8 cellular contexts compared by ENCODE assay signal in genomic region chr5:14399054-14399657, GRCh38.
DNase-seq lines count a peak whose midpoint lies in the region; ATAC-seq and TF ChIP-seq lines count a peak whose summit lies in the region.

No MANE protein-coding gene starts in this region.

- H3K9ac ChIP-seq in OCI-LY1 (ENCODE audit: low read length) (no peak overlapping the region), colonic mucosa (ENCODE audit: low read depth in 2 of 2, low read length in 2 of 2) (no peak overlapping the region)

- TF ChIP-seq CTCF in OCI-LY1 (IDR thresholded peaks at IDR 0.05; ENCODE audit: low read length): peak; percentile 57
- TF ChIP-seq CTCF in colonic mucosa (IDR thresholded peaks at IDR 0.05): peak; percentile 59

- no peak overlapping the region for H3K27ac ChIP-seq in OCI-LY1 (ENCODE audit: low read depth, low read length, poor library complexity, severe bottlenecking)
- H3K27ac ChIP-seq in colonic mucosa: no peak overlapping the region

- H2AFZ ChIP-seq in OCI-LY1 (ENCODE audit: low read length): no peak overlapping the region

- H3K36me3 ChIP-seq in OCI-LY1 (ENCODE audit: insufficient read depth, low read length): no peaks in the 10 kb centered on the region
- H3K36me3 ChIP-seq in colonic mucosa: no peaks in the 10 kb centered on the region

- no peaks in the 10 kb centered on the region for H3K9me2 ChIP-seq in OCI-LY1 (ENCODE audit: low read depth, low read length)

- intact Hi-C loops in colonic mucosa (cut with DNase I): loop anchor here (5.0 kb wide), 1 partner anchor 248 kb away; no protein-coding TSS in a partner anchor

- no peaks in the 10 kb centered on the region for H3K9me3 ChIP-seq in OCI-LY1 (ENCODE audit: low read length)
- H3K9me3 ChIP-seq in colonic mucosa: no peaks in the 10 kb centered on the region

- no peaks in the 10 kb centered on the region for H3K79me2 ChIP-seq in OCI-LY1 (ENCODE audit: insufficient read depth, low read length)

- H3K27me3 ChIP-seq in OCI-LY1 (ENCODE audit: insufficient read depth, low read length): no peaks in the 10 kb centered on the region
- no peaks in the 10 kb centered on the region for H3K27me3 ChIP-seq in colonic mucosa

- DNase-seq in DMS114 treated with DMSO at 0.1 percent for 48 hours (lab: John Stamatoyannopoulos, UW; ENCODE audit: unreplicated experiment) (peak; percentile 7), HT1080 (ENCODE audit: low read depth) (peak; percentile 81), colonic mucosa (peak; percentile 39), lung microvascular endothelial cell (ENCODE audit: low read depth in 2 of 2) (peak; percentile 66 to 72), iPS-NIHi11 (ENCODE audit: low spot score) (no peak)
- no peak for DNase-seq in stimulated activated CD4-positive, alpha-beta T cell treated with anti-CD3 and anti-CD28 coated beads, Interleukin-15, amount 100 ng/mL, for 24 hours

- H3F3A ChIP-seq in OCI-LY1 (ENCODE audit: insufficient read depth, low read length): no peaks in the 10 kb centered on the region

- H3K4me1 ChIP-seq in OCI-LY1 (ENCODE audit: insufficient read depth, low read length, severe bottlenecking) (no peaks in the 10 kb centered on the region), colonic mucosa (no peaks in the 10 kb centered on the region)

- no peaks in the 10 kb centered on the region for H4K20me1 ChIP-seq in OCI-LY1 (ENCODE audit: insufficient read depth, low read length)

- no peak for ATAC-seq in GM19463 (IDR thresholded peaks at IDR 0.05; ENCODE audit: unreplicated experiment)

- H3K4me3 ChIP-seq in OCI-LY1 (ENCODE audit: low read depth, low read length, poor library complexity, severe bottlenecking) (no peak overlapping the region), colonic mucosa (no peak overlapping the region)

- H3K4me2 ChIP-seq in OCI-LY1 (ENCODE audit: low read length): no peak overlapping the region

Comparison
In these comparisons a context has a peak if more than half of its experiments do, and no peak if none do; other contexts are left out.
1. DNase-seq: peak in DMS114 treated with DMSO at 0.1 percent for 48 hours (single experiment), HT1080 (single experiment), colonic mucosa (single experiment) and lung microvascular endothelial cell (2 of 2); none in iPS-NIHi11 (single experiment) and stimulated activated CD4-positive, alpha-beta T cell treated with anti-CD3 and anti-CD28 coated beads, Interleukin-15, amount 100 ng/mL, for 24 hours (single experiment).